Comparison of ENCODE assay signal across 15 cellular contexts in the genomic region with DNA sequence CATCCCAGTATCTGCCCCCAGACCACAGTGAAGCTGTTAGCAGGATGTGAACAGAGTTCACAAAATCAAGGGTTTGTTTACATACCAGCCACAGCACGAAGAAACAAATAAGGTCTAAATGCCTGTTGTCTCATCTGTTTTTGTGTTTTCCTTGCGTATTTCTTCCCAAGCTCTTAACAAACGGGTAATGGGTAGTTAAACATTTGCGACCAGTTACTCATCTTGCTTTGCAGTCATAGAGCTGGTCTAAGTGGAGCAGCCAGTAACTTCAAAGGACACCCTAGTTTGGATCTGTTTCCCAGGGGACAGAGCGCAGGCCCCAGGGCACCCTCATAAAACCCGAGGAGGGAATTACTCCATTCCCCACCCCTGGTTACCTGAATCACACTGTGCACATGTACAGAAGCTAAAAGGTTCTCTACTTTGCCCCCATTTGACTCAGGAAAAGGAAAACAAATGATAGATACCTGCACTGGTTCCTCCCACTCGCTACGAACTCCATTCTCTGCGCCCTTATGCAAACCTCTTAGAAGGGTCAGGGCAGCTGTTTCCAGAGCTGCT.
DNase-seq lines count a peak whose midpoint lies in the region; ATAC-seq and TF ChIP-seq lines count a peak whose summit lies in the region.
"Had no signal": no experiment of that assay in that cellular context is flagged by ENCODE, and none has a peak within 500 bp of the region (broad histone marks: within the 10 kb centered on the region; RNA-seq: fewer than 3 reads in every experiment).

No MANE protein-coding gene starts in this region.

- H3F3A ChIP-seq in PC-3 (ENCODE audit: low read length, unreplicated experiment), result no peaks in the 10 kb centered on the region

- H3K9ac ChIP-seq in PC-3 (ENCODE audit: low read length), result peak overlapping the region; percentile 72

- no peak overlapping the region for H3K27ac Mint-ChIP-seq in immature natural killer cell
- H3K27ac Mint-ChIP-seq: activated naive CD8-positive, alpha-beta T cell treated with anti-CD3 and anti-CD28 coated beads, Interleukin-2, amount 50 U/mL, for 24 hours; T-helper 17 cell; type B pancreatic cell had no signal

- CTCF ChIA-PET in PC-3 (lab: Charles Lee), result interaction anchor here (0.6 to 0.8 kb wide), 3 partner anchors 33 to 62 kb away, joined by 3 read pairs; no protein-coding TSS in a partner anchor

- intact Hi-C loops in PC-3 (cut with micrococcal nuclease), result loop anchor here (1.0 to 2.0 kb wide), 3 partner anchors 36 to 72 kb away; no protein-coding TSS in a partner anchor
- intact Hi-C loops in prostate gland (cut with DNase I), result no loop called here

- peaks cover 3 to 10% (median 6%) of the 10 kb centered on the region in 3 donors for H3K27me3 Mint-ChIP-seq in immature natural killer cell (ENCODE audit: low read depth in 3 of 3)
- H3K27me3 Mint-ChIP-seq: type B pancreatic cell had no signal

- TF ChIP-seq CTCF in PC-3 (conservative IDR thresholded peaks at IDR 0.05; ENCODE audit: low read depth, low read length), result no peak
- TF ChIP-seq CTCF in gastroesophageal sphincter (IDR thresholded peaks at IDR 0.05), result no peak
- no peak for TF ChIP-seq CTCF in prostate gland (IDR thresholded peaks at IDR 0.05)

- H3K4me1 ChIP-seq in PC-3 (ENCODE audit: insufficient read depth, low read length) (peaks cover 36% of the 10 kb centered on the region), gastroesophageal sphincter (peaks cover 0 to 54% (median 9%) of the 10 kb centered on the region in 3 donors), prostate gland (replicated peaks) (peaks cover 23% of the 10 kb centered on the region)

- H3K27ac ChIP-seq in PC-3 (ENCODE audit: low read length) (peak overlapping the region; percentile 95), gastroesophageal sphincter (peak overlapping the region; percentile 55 to 72 (median 67)), prostate gland (peak overlapping the region; percentile 60 to 66), caudate nucleus (ENCODE audit: low read depth, low read length) (no peak overlapping the region)

- H3K27me3 ChIP-seq in PC-3 (ENCODE audit: low read length) (no peaks in the 10 kb centered on the region), gastroesophageal sphincter (no peaks in the 10 kb centered on the region), prostate gland (replicated peaks; ENCODE audit: insufficient read depth) (no peaks in the 10 kb centered on the region)

- H3K79me2 ChIP-seq in PC-3 (ENCODE audit: low read length), result no peaks in the 10 kb centered on the region

- H3K36me3 ChIP-seq in PC-3 (ENCODE audit: low read depth, low read length) (no peaks in the 10 kb centered on the region), gastroesophageal sphincter (no peaks in the 10 kb centered on the region), prostate gland (no peaks in the 10 kb centered on the region)

- POLR2A ChIA-PET in PC-3 (lab: Charles Lee; ENCODE audit: unreplicated experiment), result interaction anchor here (0.6 kb wide), 1 partner anchor 48 kb away, joined by 4 read pairs; no protein-coding TSS in a partner anchor

- peak overlapping the region; percentile 82 for H3K4me2 ChIP-seq in PC-3 (ENCODE audit: low read length)

- no peaks in the 10 kb centered on the region for H3K9me3 ChIP-seq in PC-3 (ENCODE audit: low read length)
- H3K9me3 ChIP-seq in gastroesophageal sphincter, result no peaks in the 10 kb centered on the region
- no peaks in the 10 kb centered on the region for H3K9me3 ChIP-seq in prostate gland

- no peaks in the 10 kb centered on the region for H4K20me1 ChIP-seq in PC-3 (ENCODE audit: low read length)

- peaks cover 0 to 3% (median 0%) of the 10 kb centered on the region in 3 donors for H3K36me3 Mint-ChIP-seq in immature natural killer cell

- TF ChIP-seq EP300 in gastroesophageal sphincter (IDR thresholded peaks at IDR 0.05), result no peak

- peak; percentile 24 for DNase-seq in DMS153 treated with DMSO at 0.1 percent for 48 hours (lab: John Stamatoyannopoulos, UW; ENCODE audit: unreplicated experiment)
- peak; percentile 80 for DNase-seq in PC-3
- no peak for DNase-seq in prostate gland (ENCODE audit: low spot score)
- no peak for DNase-seq in immature natural killer cell
- DNase-seq in caudate nucleus (lab: John Stamatoyannopoulos, UW), result no peak
- DNase-seq in stimulated activated CD4-positive, alpha-beta T cell treated with anti-CD3 and anti-CD28 coated beads, Interleukin-2, amount 100 ng/mL, for 48 hours, result no peak
- DNase-seq: activated naive CD8-positive, alpha-beta T cell treated with anti-CD3 and anti-CD28 coated beads, Interleukin-2, amount 50 U/mL, for 24 hours; head of caudate nucleus; Kasumi-1; midbrain; T-helper 17 cell had no signal

- TF ChIP-seq POLR2A in gastroesophageal sphincter (IDR thresholded peaks at IDR 0.05) (no peak), prostate gland (IDR thresholded peaks at IDR 0.05) (no peak)

- no peaks in the 10 kb centered on the region for H3K9me2 ChIP-seq in PC-3 (replicated peaks; ENCODE audit: low read length)

- H2AFZ ChIP-seq in PC-3 (ENCODE audit: low read length), result peak overlapping the region; percentile 67

- WGBS in gastroesophageal sphincter (ENCODE audit: low coverage in 1 of 2), 2 donors, result 45 to 59% methylated on average over 6 to 8 of the region's 9 CpGs
- WGBS in prostate gland, result 28% methylated on average over 9 of the region's 9 CpGs

- no peak overlapping the region for H3K4me3 Mint-ChIP-seq in immature natural killer cell
- H3K4me3 Mint-ChIP-seq: activated naive CD8-positive, alpha-beta T cell treated with anti-CD3 and anti-CD28 coated beads, Interleukin-2, amount 50 U/mL, for 24 hours; T-helper 17 cell; type B pancreatic cell had no signal

- no TSS peak for BruUV-seq in PC-3 (replicated peaks; lab: Mats Ljungman, UMichigan)

- H3K4me1 Mint-ChIP-seq in immature natural killer cell, result peaks cover 1 to 17% of the 10 kb centered on the region in 2 donors

- H3K4me3 ChIP-seq in PC-3 (ENCODE audit: low read length) (peak overlapping the region; percentile 54), gastroesophageal sphincter (peak overlapping the region in 1 of 2 donors; percentile 21), prostate gland (no peak overlapping the region)

- ATAC-seq in PC-3 (peak; percentile 89), gastroesophageal sphincter (no peak), GM18519 (IDR thresholded peaks at IDR 0.05; ENCODE audit: low FRiP score, unreplicated experiment) (no peak)
- ATAC-seq: activated naive CD8-positive, alpha-beta T cell treated with anti-CD3 and anti-CD28 coated beads, Interleukin-2, amount 50 U/mL, for 24 hours; sciatic nerve; T-helper 17 cell had no signal

- H3K9me3 Mint-ChIP-seq in immature natural killer cell, result peaks cover 0 to 3% (median 0%) of the 10 kb centered on the region in 6 donors
- H3K9me3 Mint-ChIP-seq: activated naive CD8-positive, alpha-beta T cell treated with anti-CD3 and anti-CD28 coated beads, Interleukin-2, amount 50 U/mL, for 24 hours had no signal

Comparison
In these comparisons a context has a peak if more than half of its experiments do, and no peak if none do; other contexts are left out.
1. DNase-seq: peak in DMS153 treated with DMSO at 0.1 percent for 48 hours (single experiment) and PC-3 (single experiment); none in prostate gland (single experiment), immature natural killer cell (0 of 3), caudate nucleus (0 of 61) and stimulated activated CD4-positive, alpha-beta T cell treated with anti-CD3 and anti-CD28 coated beads, Interleukin-2, amount 100 ng/mL, for 48 hours (0 of 2).